8 cellular contexts compared by ENCODE assay signal in genomic region chr2:191635333-191636234, GRCh38. TPM values are rescaled to one million over a fixed set of nuclear protein-coding genes. Genes with fewer than 3 reads are reported as not detected.
DNase-seq lines count a peak whose midpoint lies in the region; ATAC-seq and TF ChIP-seq lines count a peak whose summit lies in the region.

No MANE protein-coding gene starts in this region.

- H3K4me3 Mint-ChIP-seq in activated T-helper 2 cell treated with anti-CD3 and anti-CD28 coated beads, Interferon-gamma antibody, Interleukin-2, Interleukin-4, amounts not matched to agents 10 μg/mL and 5 μg/mL and 100 μg/mL, durations not matched to agents 14 hours and 24 hours and 36 hours (ENCODE audit: low read depth) = no peak overlapping the region

- peaks cover 0 to 12% of the 10 kb centered on the region in 2 donors for H3K4me1 ChIP-seq in ascending aorta

- H3K36me3 Mint-ChIP-seq in activated T-helper 2 cell treated with anti-CD3 and anti-CD28 coated beads, Interferon-gamma antibody, Interleukin-2, Interleukin-4, amounts not matched to agents 10 μg/mL and 5 μg/mL and 100 μg/mL, durations not matched to agents 14 hours and 24 hours and 36 hours (ENCODE audit: low read depth) = no peaks in the 10 kb centered on the region

- H3K27me3 ChIP-seq in AG04450 (ENCODE audit: control insufficient read depth, insufficient read depth, low read length) (no peaks in the 10 kb centered on the region), ascending aorta (no peaks in the 10 kb centered on the region)

- intact Hi-C loops in ascending aorta (cut with DNase I) (no loop called here), left cardiac atrium (cut with DNase I) (no loop called here)
- intact Hi-C loops in activated T-helper 2 cell treated with anti-CD3 and anti-CD28 coated beads, Interferon-gamma antibody, Interleukin-2, Interleukin-4, amounts not matched to agents 10 μg/mL and 5 μg/mL and 100 μg/mL, durations not matched to agents 14 hours and 24 hours and 36 hours (cut with micrococcal nuclease) = loop anchor here (5.0 kb wide), 2 partner anchors 112 to 613 kb away; no protein-coding TSS in a partner anchor

- H3K27ac ChIP-seq in AG04450 (ENCODE audit: low read depth, low read length) (peak overlapping the region; percentile 88), ascending aorta (peak overlapping the region; percentile 31 to 41)

- CTCF ChIA-PET in AG04450 (lab: Charles Lee) = no interaction called here

- POLR2A ChIA-PET in AG04450 (lab: Yijun Ruan, JAX) = interaction anchor here (1.1 to 3.8 kb wide), 4 partner anchors 9 to 53 kb away, joined by 3 to 116 read pairs (median 6); partner anchors contain the start of gene NABP1

- H3K9me3 Mint-ChIP-seq in activated T-helper 2 cell treated with anti-CD3 and anti-CD28 coated beads, Interferon-gamma antibody, Interleukin-2, Interleukin-4, amounts not matched to agents 10 μg/mL and 5 μg/mL and 100 μg/mL, durations not matched to agents 14 hours and 24 hours and 36 hours = no peaks in the 10 kb centered on the region

- no peak overlapping the region for H3K27ac Mint-ChIP-seq in activated T-helper 2 cell treated with anti-CD3 and anti-CD28 coated beads, Interferon-gamma antibody, Interleukin-2, Interleukin-4, amounts not matched to agents 10 μg/mL and 5 μg/mL and 100 μg/mL, durations not matched to agents 14 hours and 24 hours and 36 hours

- H3K9me3 ChIP-seq in AG04450 (ENCODE audit: control insufficient read depth, insufficient read depth, low read length) (no peaks in the 10 kb centered on the region), ascending aorta (no peaks in the 10 kb centered on the region)

- H3K27me3 Mint-ChIP-seq in activated T-helper 2 cell treated with anti-CD3 and anti-CD28 coated beads, Interferon-gamma antibody, Interleukin-2, Interleukin-4, amounts not matched to agents 10 μg/mL and 5 μg/mL and 100 μg/mL, durations not matched to agents 14 hours and 24 hours and 36 hours (ENCODE audit: low read depth) = peaks cover 4% of the 10 kb centered on the region

- peaks cover 48% of the 10 kb centered on the region for H3K4me1 Mint-ChIP-seq in activated T-helper 2 cell treated with anti-CD3 and anti-CD28 coated beads, Interferon-gamma antibody, Interleukin-2, Interleukin-4, amounts not matched to agents 10 μg/mL and 5 μg/mL and 100 μg/mL, durations not matched to agents 14 hours and 24 hours and 36 hours (ENCODE audit: low read depth)

- peak overlapping the region; percentile 5; the same call in 1 of the 2 replicates for H3K4me3 ChIP-seq in AG04450 (ENCODE audit: low read depth, low read length)
- H3K4me3 ChIP-seq in ascending aorta = no peak overlapping the region

- H3K36me3 ChIP-seq in ascending aorta = no peaks in the 10 kb centered on the region

- peak; percentile 78 for DNase-seq in AG04450 (ENCODE audit: low read depth, low spot score)
- DNase-seq in ascending aorta (ENCODE audit: low spot score in 2 of 2) = no peak
- DNase-seq in SIG-M5 (lab: John Stamatoyannopoulos, UW) = no peak
- no peak for DNase-seq in NCI-H2081 treated with DMSO at 0.1 percent for 48 hours (lab: John Stamatoyannopoulos, UW)
- DNase-seq in left cardiac atrium = no peak
- no peak for DNase-seq in activated T-helper 2 cell treated with anti-CD3 and anti-CD28 coated beads, Interferon-gamma antibody, Interleukin-2, Interleukin-4, amounts not matched to agents 10 μg/mL and 5 μg/mL and 100 μg/mL, durations not matched to agents 14 hours and 24 hours and 36 hours (ENCODE audit: low spot score)

- ATAC-seq in GM19035 (IDR thresholded peaks at IDR 0.05; ENCODE audit: unreplicated experiment) (peak; percentile 86), HG03108 (IDR thresholded peaks at IDR 0.05; ENCODE audit: unreplicated experiment) (peak; percentile 60), left cardiac atrium (no peak)

- TF ChIP-seq CTCF in AG04450 (IDR thresholded peaks at IDR 0.05; ENCODE audit: low read depth, low read length) = no peak
- TF ChIP-seq CTCF in ascending aorta (IDR thresholded peaks at IDR 0.05) = no peak

RNA-seq across cellular contexts. Expression of gene NABP1, which starts 42.4 kb away (rescaled TPM):
- polyA plus RNA-seq in AG04450 (2011; rRNA removed) = 138 and 204 TPM in 2 replicates
- polyA minus RNA-seq in AG04450 (2011; rRNA and poly(A)+ RNA removed) = 137 and 201 TPM in 2 replicates
- 38.5 TPM for total RNA-seq in ascending aorta
- total RNA-seq in left cardiac atrium = 10 to 100 TPM; 16.2 to 19.8 TPM
- 39.9 and 40.0 TPM in 2 replicates for total RNA-seq in activated T-helper 2 cell treated with anti-CD3 and anti-CD28 coated beads, Interferon-gamma antibody, Interleukin-2, Interleukin-4, amounts not matched to agents 10 μg/mL and 5 μg/mL and 100 μg/mL, durations not matched to agents 14 hours and 24 hours and 36 hours

Comparison
In these comparisons a context has a peak if more than half of its experiments do, and no peak if none do; other contexts are left out.
1. ATAC-seq: peak in GM19035 (single experiment) and HG03108 (single experiment); none in left cardiac atrium (0 of 2).